In the genomic region with DNA sequence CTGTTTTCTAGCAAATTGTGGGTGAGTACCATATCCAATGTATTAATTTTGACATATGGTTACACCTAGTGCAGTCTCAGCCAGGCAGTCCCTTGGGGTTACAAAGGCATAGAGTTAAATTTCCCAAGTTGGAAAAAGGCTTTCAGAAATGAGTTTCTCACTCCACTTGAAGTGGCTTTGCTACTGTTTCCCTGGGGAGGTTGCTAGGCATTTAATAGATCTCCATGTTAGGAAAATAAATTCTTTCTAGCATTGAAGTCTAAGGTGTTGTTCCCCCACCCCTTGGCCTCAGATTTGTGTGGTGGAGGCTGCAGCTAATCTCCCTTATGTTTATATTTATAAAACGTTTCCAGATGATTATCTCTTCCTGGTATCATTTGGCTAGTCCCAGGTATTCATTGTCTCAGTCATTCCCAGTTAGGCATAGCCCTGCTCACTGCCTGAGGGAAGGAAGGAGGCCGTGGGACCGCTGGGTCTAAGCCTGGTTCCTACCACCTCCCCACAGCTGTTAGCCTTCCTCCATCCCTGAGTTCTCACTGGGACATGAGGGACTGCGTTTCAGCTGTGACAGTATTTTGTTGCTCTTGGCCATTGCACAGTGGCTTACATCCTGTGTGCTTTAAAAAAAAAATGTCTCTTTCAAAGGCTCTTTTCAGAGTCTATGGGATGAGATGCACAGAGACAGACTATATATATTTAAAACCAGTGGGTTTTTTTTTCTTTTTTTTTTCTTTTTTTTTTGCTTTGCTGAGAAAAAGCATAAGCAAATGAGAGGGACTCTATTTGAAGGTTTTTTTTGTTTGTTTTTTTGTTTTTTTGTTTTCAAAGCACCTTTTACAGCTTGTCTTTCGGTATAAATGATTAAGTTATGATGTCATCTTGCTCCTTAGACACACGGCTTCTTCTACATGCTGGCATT, we compare ENCODE assay signal across 15 cellular contexts.
DNase-seq lines count a peak whose midpoint lies in the region; ATAC-seq and TF ChIP-seq lines count a peak whose summit lies in the region.
"Had no signal": no experiment of that assay in that cellular context is flagged by ENCODE, and none has a peak within 500 bp of the region (broad histone marks: within the 10 kb centered on the region; RNA-seq: fewer than 3 reads in every experiment).

No MANE protein-coding gene starts in this region.

- H3K27ac ChIP-seq in vagina (no peak overlapping the region), neural progenitor cell (no peak overlapping the region)
- H3K27ac ChIP-seq: coronary artery, SK-N-MC had no signal

- H4K20me1 ChIP-seq in neural progenitor cell (ENCODE audit: low read depth) = no peaks in the 10 kb centered on the region

- DNase-seq in DMS79 (lab: John Stamatoyannopoulos, UW) (peak; percentile 20), NCI-H1694 (lab: John Stamatoyannopoulos, UW) (peak; percentile 2), chondrocyte (ENCODE audit: low spot score) (no peak), vagina (ENCODE audit: extremely low spot score in 2 of 2) (no peak), neural progenitor cell (ENCODE audit: low spot score) (no peak)
- DNase-seq in naive thymus-derived CD8-positive, alpha-beta T cell = no peak
- DNase-seq: activated CD4-positive, alpha-beta T cell treated with anti-CD3 and anti-CD28 coated beads for 48 hours; IMR-90; mucosa of descending colon; occipital lobe; PC-3 had no signal

- H3K9me3 Mint-ChIP-seq in chondrocyte (ENCODE audit: low read depth) (no peaks in the 10 kb centered on the region), nephron (peaks cover 4% of the 10 kb centered on the region), neural progenitor cell (peaks cover 4% of the 10 kb centered on the region)
- peaks cover 0 to 16% (median 7%) of the 10 kb centered on the region in 9 donors for H3K9me3 Mint-ChIP-seq in naive thymus-derived CD8-positive, alpha-beta T cell
- H3K9me3 Mint-ChIP-seq: activated naive CD4-positive, alpha-beta T cell treated with anti-CD3 and anti-CD28 coated beads, Interleukin-2, amount 50 U/mL, for 24 hours had no signal

- POLR2A ChIA-PET in naive thymus-derived CD8-positive, alpha-beta T cell (lab: Charles Lee) = no interaction called here

- no peak overlapping the region for H3K4me2 ChIP-seq in neural progenitor cell

- no peaks in the 10 kb centered on the region for H3K79me2 ChIP-seq in neural progenitor cell (ENCODE audit: low read depth)

- H3K36me3 Mint-ChIP-seq in chondrocyte (ENCODE audit: low read depth) (no peaks in the 10 kb centered on the region), nephron (ENCODE audit: low read depth) (no peaks in the 10 kb centered on the region), neural progenitor cell (no peaks in the 10 kb centered on the region)
- peaks cover 0 to 6% (median 0%) of the 10 kb centered on the region in 3 donors for H3K36me3 Mint-ChIP-seq in naive thymus-derived CD8-positive, alpha-beta T cell
- H3K36me3 Mint-ChIP-seq: activated naive CD4-positive, alpha-beta T cell treated with anti-CD3 and anti-CD28 coated beads, Interleukin-2, amount 50 U/mL, for 24 hours had no signal

- no peak overlapping the region for H3K4me3 ChIP-seq in vagina
- H3K4me3 ChIP-seq in neural progenitor cell = no peak overlapping the region
- H3K4me3 ChIP-seq: coronary artery, mucosa of descending colon, SK-N-MC had no signal

- H3F3A ChIP-seq in neural progenitor cell (ENCODE audit: low read depth) = no peaks in the 10 kb centered on the region

- no peak overlapping the region for H3K9ac ChIP-seq in neural progenitor cell

- peaks cover 32% of the 10 kb centered on the region for H3K4me1 Mint-ChIP-seq in chondrocyte (ENCODE audit: low read depth)
- H3K4me1 Mint-ChIP-seq in nephron = peaks cover 8% of the 10 kb centered on the region
- H3K4me1 Mint-ChIP-seq in naive thymus-derived CD8-positive, alpha-beta T cell = no peaks in the 10 kb centered on the region
- H3K4me1 Mint-ChIP-seq in neural progenitor cell = no peaks in the 10 kb centered on the region
- H3K4me1 Mint-ChIP-seq: activated naive CD4-positive, alpha-beta T cell treated with anti-CD3 and anti-CD28 coated beads, Interleukin-2, amount 50 U/mL, for 24 hours had no signal

- no peak overlapping the region for H3K4me3 Mint-ChIP-seq in chondrocyte (ENCODE audit: unreplicated experiment)
- no peak overlapping the region for H3K4me3 Mint-ChIP-seq in nephron
- H3K4me3 Mint-ChIP-seq in naive thymus-derived CD8-positive, alpha-beta T cell = no peak overlapping the region
- no peak overlapping the region for H3K4me3 Mint-ChIP-seq in neural progenitor cell
- H3K4me3 Mint-ChIP-seq: activated naive CD4-positive, alpha-beta T cell treated with anti-CD3 and anti-CD28 coated beads, Interleukin-2, amount 50 U/mL, for 24 hours had no signal

- H3K9me3 ChIP-seq in vagina = no peaks in the 10 kb centered on the region
- no peaks in the 10 kb centered on the region for H3K9me3 ChIP-seq in neural progenitor cell (ENCODE audit: low read depth)
- H3K9me3 ChIP-seq: mucosa of descending colon had no signal

- H3K27me3 ChIP-seq in vagina (no peaks in the 10 kb centered on the region), neural progenitor cell (no peaks in the 10 kb centered on the region)

- peaks cover 2% of the 10 kb centered on the region for H3K27me3 Mint-ChIP-seq in chondrocyte (ENCODE audit: low read depth)
- H3K27me3 Mint-ChIP-seq in nephron (ENCODE audit: low read depth) = no peaks in the 10 kb centered on the region
- peaks cover 0 to 25% (median 9%) of the 10 kb centered on the region in 5 donors for H3K27me3 Mint-ChIP-seq in naive thymus-derived CD8-positive, alpha-beta T cell
- peaks cover 2% of the 10 kb centered on the region for H3K27me3 Mint-ChIP-seq in neural progenitor cell (ENCODE audit: insufficient read depth, low read depth)

- H2AFZ ChIP-seq in neural progenitor cell (replicated peaks) = no peak overlapping the region

- H3K36me3 ChIP-seq in vagina (no peaks in the 10 kb centered on the region), neural progenitor cell (no peaks in the 10 kb centered on the region)

- H3K4me1 ChIP-seq in vagina = no peaks in the 10 kb centered on the region
- H3K4me1 ChIP-seq in neural progenitor cell = no peaks in the 10 kb centered on the region

- TF ChIP-seq POLR2A in vagina (IDR thresholded peaks at IDR 0.05) = no peak

- H3K27ac Mint-ChIP-seq in chondrocyte (ENCODE audit: unreplicated experiment) (peak overlapping the region; percentile 71), nephron (peak overlapping the region in 2 of 3 experiments; percentile 58 to 83), neural progenitor cell (no peak overlapping the region)
- H3K27ac Mint-ChIP-seq in naive thymus-derived CD8-positive, alpha-beta T cell = no peak overlapping the region
- H3K27ac Mint-ChIP-seq: activated naive CD4-positive, alpha-beta T cell treated with anti-CD3 and anti-CD28 coated beads, Interleukin-2, amount 50 U/mL, for 24 hours had no signal

- no peak for ATAC-seq in naive thymus-derived CD8-positive, alpha-beta T cell
- ATAC-seq: mucosa of descending colon, PC-3 had no signal

- intact Hi-C loops in vagina (cut with DNase I) = no loop called here

- TF ChIP-seq CTCF in chondrocyte (IDR thresholded peaks at IDR 0.05) (no peak), nephron (IDR thresholded peaks at IDR 0.05; ENCODE audit: unreplicated experiment in 3 of 3) (no peak), vagina (IDR thresholded peaks at IDR 0.05) (no peak), neural progenitor cell (IDR thresholded peaks at IDR 0.05) (no peak)

Comparison
In these comparisons a context has a peak if more than half of its experiments do, and no peak if none do; other contexts are left out.
1. DNase-seq: peak in DMS79 (single experiment) and NCI-H1694 (single experiment); none in chondrocyte (single experiment), vagina (0 of 2), naive thymus-derived CD8-positive, alpha-beta T cell (0 of 10) and neural progenitor cell (single experiment).
2. H3K27ac Mint-ChIP-seq: peak in chondrocyte (single experiment) and nephron (2 of 3); none in naive thymus-derived CD8-positive, alpha-beta T cell (0 of 10) and neural progenitor cell (single experiment).